ENCODE assay signal across 1 cellular context in the genomic region with DNA sequence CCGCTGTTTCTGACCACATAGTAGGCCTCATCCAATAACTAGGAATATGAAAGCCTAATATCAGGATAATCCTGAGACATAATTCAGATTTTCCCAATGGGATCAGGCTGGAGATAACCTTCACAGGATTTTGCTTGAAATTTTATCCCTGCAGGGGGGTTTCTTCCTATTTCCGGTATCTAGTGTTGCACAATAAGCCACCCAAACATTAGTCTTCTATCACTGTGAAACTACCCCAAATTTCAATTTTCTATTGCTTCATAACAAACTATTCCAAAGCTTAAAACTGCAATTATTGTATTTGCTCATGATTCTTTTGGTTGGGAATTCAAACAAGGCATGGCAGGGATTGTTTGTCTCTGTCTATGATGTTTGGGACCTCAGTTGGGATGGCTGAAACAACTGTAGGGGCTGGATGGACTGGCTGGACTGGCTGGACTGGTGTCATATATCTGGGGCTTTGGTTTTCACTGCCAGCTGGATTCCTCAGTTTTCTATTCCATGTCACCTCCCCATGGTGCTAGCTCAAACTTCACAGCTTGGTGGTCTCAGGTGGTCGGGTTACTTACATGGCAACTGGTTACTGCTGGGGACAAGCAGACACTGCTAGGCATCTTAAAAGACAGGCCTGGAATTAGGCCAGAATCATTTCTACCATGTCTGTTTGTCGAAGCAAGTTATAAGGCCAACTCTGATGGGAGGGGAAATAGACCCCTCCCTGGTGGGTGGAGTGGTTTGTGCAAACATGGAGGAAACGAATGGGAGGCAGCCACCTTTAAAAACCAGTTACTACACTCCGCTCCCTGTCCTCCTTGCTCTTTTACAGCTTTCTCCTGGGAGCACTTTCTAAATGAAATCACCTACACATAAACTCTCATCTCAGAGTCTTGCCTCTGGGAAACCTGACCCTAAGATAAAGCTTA.
TF ChIP-seq lines count a peak whose summit lies in the region.

No MANE protein-coding gene starts in this region.

TF ChIP-seq in GM23338, 12 proteins besides CTCF, POLR2A, EP300 and RAD21 (continued from another document):
- TF ChIP-seq ZNF462 (CRISPR knock-in tag; IDR thresholded peaks at IDR 0.05) (no peak), EZH2 (IDR thresholded peaks at IDR 0.05; ENCODE audit: low read depth, unreplicated experiment) (no peak), ZNF331 (CRISPR knock-in tag; IDR thresholded peaks at IDR 0.05; ENCODE audit: low read depth) (no peak), CREB1 (CRISPR knock-in tag; IDR thresholded peaks at IDR 0.05; ENCODE audit: low read depth) (no peak), POLR2AphosphoS5 (IDR thresholded peaks at IDR 0.05; ENCODE audit: low read depth) (no peak)
